ENCODE assay signal across 8 cellular contexts in the genomic region with DNA sequence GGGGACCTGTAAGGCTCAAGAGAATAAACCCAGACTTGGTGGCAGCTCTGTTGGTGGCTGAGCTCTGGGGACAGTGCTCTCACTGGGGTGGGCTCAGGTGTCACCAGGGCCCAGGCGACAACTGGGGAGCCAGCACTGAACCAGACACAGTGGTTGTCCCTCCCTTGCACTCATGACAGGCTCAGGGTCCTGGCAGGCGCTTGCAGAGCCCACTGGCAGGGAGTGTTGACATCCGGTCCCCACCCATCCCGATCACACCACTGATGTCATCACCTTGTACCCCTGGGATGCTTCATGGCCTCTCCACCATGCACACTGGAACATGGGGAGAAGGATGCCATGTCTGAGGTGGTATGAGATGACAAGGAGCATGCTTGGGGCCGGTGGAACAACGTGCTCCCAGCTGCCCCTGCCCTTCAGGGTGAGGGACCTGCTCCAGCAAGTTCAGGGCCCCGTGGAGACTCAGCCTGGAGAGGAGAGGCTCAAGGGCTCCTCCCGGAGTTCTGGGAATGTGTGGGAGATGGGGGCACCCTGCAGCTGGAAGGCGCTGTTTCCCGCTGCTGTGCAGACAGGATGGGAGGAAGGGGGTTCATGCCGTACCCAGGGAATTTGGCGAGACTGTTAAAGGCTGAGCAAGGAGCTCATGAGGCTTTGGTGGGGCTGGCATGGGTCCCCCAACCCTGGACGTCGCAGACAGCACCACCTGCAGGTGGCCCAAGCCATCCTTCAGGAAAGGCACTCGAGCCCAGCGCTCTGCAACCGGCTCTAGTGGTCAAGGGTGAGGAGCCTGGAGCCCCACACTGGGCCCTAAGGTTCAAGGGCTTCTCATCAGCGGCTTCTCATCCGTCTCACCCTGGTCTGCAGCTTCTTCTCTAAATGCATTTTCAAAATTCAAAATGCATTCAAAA.
A peak's percentile ranks its signal among the peaks of the same experiment; 100 is the strongest.
DNase-seq lines count a peak whose midpoint lies in the region; TF ChIP-seq lines count a peak whose summit lies in the region.
"Not testable (repeated sequence)": the region's sequence is repeated elsewhere in the genome, so short reads cannot be mapped to it uniquely, and the experiment has no call there.

No MANE protein-coding gene starts in this region.

- not testable (repeated sequence) for H3K9ac ChIP-seq in mammary epithelial cell (ENCODE audit: insufficient read depth, low read length); fibroblast of lung (ENCODE audit: insufficient read depth, low read length)
- peak overlapping the region; percentile 43 for H3K9ac ChIP-seq in mesenchymal stem cell (ENCODE audit: low read length)

- H3K27me3 ChIP-seq in WERI-Rb-1 (ENCODE audit: insufficient read depth, low read depth, severe bottlenecking); mammary epithelial cell (ENCODE audit: insufficient read depth, low read length); fibroblast of lung (ENCODE audit: control insufficient read depth, insufficient read depth, low read length); mesenchymal stem cell (ENCODE audit: control insufficient read depth in 1 of 2, insufficient read depth in 1 of 2, low read length in 2 of 2); sigmoid colon: not testable (repeated sequence)

- H3K18ac ChIP-seq in mesenchymal stem cell (ENCODE audit: low read depth in 1 of 2, low read length in 2 of 2): peak overlapping the region; percentile 62 to 94

- not testable (repeated sequence) for H2AFZ ChIP-seq in mammary epithelial cell (ENCODE audit: low read depth, low read length); fibroblast of lung (ENCODE audit: low read length); mesenchymal stem cell (ENCODE audit: low read depth, low read length)

- H3K27ac ChIP-seq in WERI-Rb-1; mesenchymal stem cell (ENCODE audit: low read length, poor library complexity, severe bottlenecking): not testable (repeated sequence)
- H3K27ac ChIP-seq in mammary epithelial cell (ENCODE audit: insufficient read depth, low read depth, low read length) (peak overlapping the region; percentile 57), fibroblast of lung (ENCODE audit: insufficient read depth, low read length) (peak overlapping the region; percentile 77), sigmoid colon (peak overlapping the region; percentile 68 to 86 (median 76))

- H3K4me1 ChIP-seq in mammary epithelial cell (ENCODE audit: insufficient read depth, low read length): peaks cover 56% of the 10 kb centered on the region
- peaks cover 33% of the 10 kb centered on the region for H3K4me1 ChIP-seq in fibroblast of lung (ENCODE audit: control insufficient read depth, extremely low read depth, insufficient read depth, low read length)
- peaks cover 44% of the 10 kb centered on the region for H3K4me1 ChIP-seq in mesenchymal stem cell (ENCODE audit: control insufficient read depth, insufficient read depth, low read depth, low read length)
- H3K4me1 ChIP-seq in sigmoid colon: peaks cover 0 to 53% (median 45%) of the 10 kb centered on the region in 4 donors

- not testable (repeated sequence) for BruUV-seq in mammary epithelial cell (replicated peaks; lab: Mats Ljungman, UMichigan)

- H3K36me3 ChIP-seq in WERI-Rb-1; mammary epithelial cell (ENCODE audit: insufficient read depth, low read length); fibroblast of lung (ENCODE audit: control insufficient read depth, insufficient read depth, low read length); mesenchymal stem cell (ENCODE audit: control insufficient read depth in 1 of 2, insufficient read depth in 2 of 2, low read depth in 1 of 2, low read length in 2 of 2); sigmoid colon: not testable (repeated sequence)

- peak overlapping the region; percentile 97 for H4K91ac ChIP-seq in mesenchymal stem cell (ENCODE audit: low read length)

- in situ Hi-C loops in mammary epithelial cell (cut with MboI; ENCODE audit: low sequenced_read_pairs in 2 of 2): not testable (repeated sequence)

- H2BK120ac ChIP-seq in mesenchymal stem cell (ENCODE audit: low read depth, low read length): peak overlapping the region; percentile 56

- not testable (repeated sequence) for H3K4me3 ChIP-seq in WERI-Rb-1 (ENCODE audit: low read depth, low read length); mammary epithelial cell (replicated peaks in 1 of 3; ENCODE audit: insufficient read depth in 1 of 3, low read depth in 2 of 3, low read length in 3 of 3); fibroblast of lung (replicated peaks in 1 of 4; ENCODE audit: control extremely low read depth in 1 of 4, insufficient read depth in 1 of 4, low read depth in 3 of 4, low read length in 4 of 4); mesenchymal stem cell (ENCODE audit: insufficient read depth in 1 of 2, low read depth in 1 of 2, low read length in 2 of 2); sigmoid colon

- not testable (repeated sequence) for TF ChIP-seq POLR2A in sigmoid colon (IDR thresholded peaks at IDR 0.05)

- peak overlapping the region; percentile 89 to 94 for H2BK12ac ChIP-seq in mesenchymal stem cell (ENCODE audit: low read length in 2 of 2)

- not testable (repeated sequence) for H3K23ac ChIP-seq in mesenchymal stem cell (ENCODE audit: low read length in 2 of 2)

- dilution Hi-C loops in mammary epithelial cell (cut with HindIII; ENCODE audit: low sequenced_read_pairs): not testable (repeated sequence)

- peak; percentile 4 for TF ChIP-seq CTCF in GM10266 (IDR thresholded peaks at IDR 0.05; ENCODE audit: control insufficient read depth, insufficient read depth, low read depth, missing control alignments)
- TF ChIP-seq CTCF in WERI-Rb-1 (IDR thresholded peaks at IDR 0.05; ENCODE audit: low read depth, low read length): 0 out of 2 replicates have a peak, but pooled peaks have one; percentile 23
- not testable (repeated sequence) for TF ChIP-seq CTCF in mammary epithelial cell (conservative IDR thresholded peaks at IDR 0.05 in 1 of 2, IDR thresholded peaks at IDR 0.05 in 1 of 2; ENCODE audit: extremely low read depth in 1 of 2, insufficient read depth in 1 of 2, low read depth in 1 of 2, low read length in 2 of 2); sigmoid colon (IDR thresholded peaks at IDR 0.05)
- peak in 1 of 2 donors; percentile 5 for TF ChIP-seq CTCF in fibroblast of lung (conservative IDR thresholded peaks at IDR 0.05 in 1 of 2, IDR thresholded peaks at IDR 0.05 in 1 of 2; ENCODE audit: low read depth in 1 of 2, low read length in 2 of 2)

- not testable (repeated sequence) for H4K20me1 ChIP-seq in mammary epithelial cell (ENCODE audit: insufficient read depth, low read length); fibroblast of lung (ENCODE audit: control insufficient read depth, extremely low read depth, insufficient read depth, low read length)

- H2BK5ac ChIP-seq in mesenchymal stem cell (ENCODE audit: low read depth, low read length, poor library complexity, severe bottlenecking): not testable (repeated sequence)

- not testable (repeated sequence) for H3K9me3 ChIP-seq in WERI-Rb-1 (ENCODE audit: severe bottlenecking); mammary epithelial cell (replicated peaks; ENCODE audit: insufficient read depth, low read length); fibroblast of lung (ENCODE audit: control insufficient read depth, insufficient read depth, low read depth, low read length); mesenchymal stem cell (ENCODE audit: control insufficient read depth, low read length); sigmoid colon

- not testable (repeated sequence) for H3K79me2 ChIP-seq in mammary epithelial cell (ENCODE audit: insufficient read depth, low read length); fibroblast of lung (ENCODE audit: control insufficient read depth, insufficient read depth, low read length)

- peak overlapping the region; percentile 75 to 78 for H3K4ac ChIP-seq in mesenchymal stem cell (ENCODE audit: low read depth in 1 of 2, low read length in 2 of 2)

- not testable (repeated sequence) for TF ChIP-seq EP300 in sigmoid colon (IDR thresholded peaks at IDR 0.05)

- CTCF ChIA-PET in mammary epithelial cell (lab: Charles Lee; ENCODE audit: low non-redundant PET): not testable (repeated sequence)

- H3K4me2 ChIP-seq in mammary epithelial cell (ENCODE audit: insufficient read depth, low read depth, low read length); fibroblast of lung (ENCODE audit: extremely low read depth, insufficient read depth, low read length); mesenchymal stem cell (ENCODE audit: low read length, poor library complexity, severe bottlenecking): not testable (repeated sequence)

- H2BK15ac ChIP-seq in mesenchymal stem cell (ENCODE audit: low read depth, poor library complexity, severe bottlenecking): peak overlapping the region; percentile 68

- H4K8ac ChIP-seq in mesenchymal stem cell (ENCODE audit: low read length): peak overlapping the region; percentile 82

- not testable (repeated sequence) for H3K79me1 ChIP-seq in mesenchymal stem cell (replicated peaks; ENCODE audit: low read length, poor library complexity, severe bottlenecking)

- H3K14ac ChIP-seq in mesenchymal stem cell (ENCODE audit: low read length in 2 of 2): peak overlapping the region in 1 of 2 experiments; percentile 87

- intact Hi-C loops in mammary epithelial cell (cut with micrococcal nuclease): loop anchor here (5.0 kb wide), 1 partner anchor 91 kb away; no protein-coding TSS in a partner anchor
- intact Hi-C loops in sigmoid colon (cut with DNase I): not testable (repeated sequence)

- peak; percentile 26 for DNase-seq in A172 (ENCODE audit: low spot score)
- DNase-seq in GM10266 (ENCODE audit: extremely low spot score); WERI-Rb-1; mammary epithelial cell; fibroblast of lung (ENCODE audit: low read depth in 2 of 2); mesenchymal stem cell; sigmoid colon: not testable (repeated sequence)
- DNase-seq in M059J (ENCODE audit: low read depth): peak; percentile 22

- H2AK5ac ChIP-seq in mesenchymal stem cell (ENCODE audit: low read length, severe bottlenecking): peak overlapping the region; percentile 94

- 93% methylated on average over 15 of the region's 19 CpGs for WGBS in mammary epithelial cell (ENCODE audit: low coverage, missing lambda C conversion rate)
- WGBS in mesenchymal stem cell: 75% methylated on average over 14 of the region's 19 CpGs
- 72 to 79% methylated on average over 19 of the region's 19 CpGs for WGBS in sigmoid colon, 2 donors
